In the genomic region with DNA sequence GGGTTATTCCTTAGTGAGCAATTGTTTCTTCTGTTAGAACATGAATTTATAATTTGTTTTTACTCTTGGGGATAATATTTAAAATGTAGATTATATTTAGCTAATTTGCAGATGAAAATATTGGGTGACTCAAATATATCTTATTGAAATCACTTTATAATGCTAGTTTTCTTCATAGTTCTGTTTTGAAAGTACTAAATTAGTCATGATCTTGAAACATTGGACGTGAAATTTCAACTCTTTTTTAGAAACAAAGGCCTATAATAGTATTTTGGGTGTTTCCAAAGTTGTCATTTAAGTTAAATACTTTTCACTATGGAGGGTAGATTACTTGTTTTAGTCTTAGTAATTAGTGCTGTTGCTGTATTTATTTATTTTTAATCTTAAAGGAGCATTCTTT, we compare ENCODE assay signal across 31 cellular contexts.
"Had no signal": no experiment of that assay in that cellular context is flagged by ENCODE, and none has a peak within 500 bp of the region (broad histone marks: within the 10 kb centered on the region; RNA-seq: fewer than 3 reads in every experiment).

No MANE protein-coding gene starts in this region.

- H3K27ac ChIP-seq: Peyer's patch, SJSA1, VCaP had no signal

- H3K4me3 ChIP-seq: Peyer's patch, SJSA1 had no signal

- H3K9me3 ChIP-seq: Peyer's patch, SJSA1, SK-N-SH had no signal

- H3K27me3 Mint-ChIP-seq: activated CD4-positive, alpha-beta memory T cell treated with anti-CD3 and anti-CD28 coated beads, Interleukin-2, amount 10 ng/mL, durations not matched to agents 7 days and 5 days; activated CD8-positive, alpha-beta memory T cell treated with anti-CD3 and anti-CD28 coated beads, Interleukin-2, amount 10 ng/mL, durations not matched to agents 7 days and 5 days; activated naive CD4-positive, alpha-beta T cell treated with anti-CD3 and anti-CD28 coated beads, Interleukin-2, amount 10 ng/mL, durations not matched to agents 7 days and 5 days; activated naive CD8-positive, alpha-beta T cell; activated naive CD8-positive, alpha-beta T cell treated with anti-CD3 and anti-CD28 coated beads, Interleukin-2, amount 50 U/mL, for 24 hours; brain had no signal

- H3K4me3 Mint-ChIP-seq: activated CD4-positive, alpha-beta memory T cell treated with anti-CD3 and anti-CD28 coated beads, Interleukin-2, amount 10 ng/mL, durations not matched to agents 7 days and 5 days; activated CD8-positive, alpha-beta memory T cell treated with anti-CD3 and anti-CD28 coated beads, Interleukin-2, amount 10 ng/mL, durations not matched to agents 7 days and 5 days; activated naive CD4-positive, alpha-beta T cell treated with anti-CD3 and anti-CD28 coated beads, Interleukin-2, amount 10 ng/mL, durations not matched to agents 7 days and 5 days; activated naive CD8-positive, alpha-beta T cell; activated naive CD8-positive, alpha-beta T cell treated with anti-CD3 and anti-CD28 coated beads, Interleukin-2, amount 50 U/mL, for 24 hours; brain; T-helper 1 cell treated with Interleukin-12 subunit alpha and Interleukin-12 subunit beta and Interleukin-4 antibody, amounts not matched to agents 30 μg/mL and 1 μg/mL, for 36 hours; T-helper 2 cell treated with Interferon-gamma antibody and Interleukin-4, amounts not matched to agents 5 μg/mL and 100 μg/mL, for 36 hours had no signal

- H3K27me3 ChIP-seq: Peyer's patch, SJSA1 had no signal

- H3K27ac Mint-ChIP-seq: activated CD4-positive, alpha-beta memory T cell treated with anti-CD3 and anti-CD28 coated beads, Interleukin-2, amount 10 ng/mL, durations not matched to agents 7 days and 5 days; activated CD8-positive, alpha-beta memory T cell treated with anti-CD3 and anti-CD28 coated beads, Interleukin-2, amount 10 ng/mL, durations not matched to agents 7 days and 5 days; activated naive CD4-positive, alpha-beta T cell treated with anti-CD3 and anti-CD28 coated beads, Interleukin-2, amount 10 ng/mL, durations not matched to agents 7 days and 5 days; activated naive CD8-positive, alpha-beta T cell; activated naive CD8-positive, alpha-beta T cell treated with anti-CD3 and anti-CD28 coated beads, Interleukin-2, amount 50 U/mL, for 24 hours; T-helper 1 cell treated with Interleukin-12 subunit alpha and Interleukin-12 subunit beta and Interleukin-4 antibody, amounts not matched to agents 30 μg/mL and 1 μg/mL, for 36 hours; T-helper 2 cell treated with Interferon-gamma antibody and Interleukin-4, amounts not matched to agents 5 μg/mL and 100 μg/mL, for 36 hours had no signal

- ATAC-seq: activated CD8-positive, alpha-beta memory T cell treated with anti-CD3 and anti-CD28 coated beads, Interleukin-2, amount 10 ng/mL, durations not matched to agents 7 days and 5 days; activated naive CD8-positive, alpha-beta T cell treated with anti-CD3 and anti-CD28 coated beads, Interleukin-2, amount 50 U/mL, for 24 hours; PC-3 had no signal

- FAIRE-seq: bronchial epithelial cell had no signal

- DNase-seq: activated CD4-positive, alpha-beta memory T cell treated with anti-CD3 and anti-CD28 coated beads, Interleukin-2, amount 10 ng/mL, durations not matched to agents 7 days and 5 days; activated CD4-positive, alpha-beta T cell treated with anti-CD3 and anti-CD28 coated beads for 1 hour; activated CD4-positive, alpha-beta T cell treated with anti-CD3 and anti-CD28 coated beads for 48 hours; activated CD4-positive, CD25-positive, alpha-beta regulatory T cell; activated CD8-positive, alpha-beta memory T cell treated with anti-CD3 and anti-CD28 coated beads for 24 hours; activated CD8-positive, alpha-beta memory T cell treated with anti-CD3 and anti-CD28 coated beads, Interleukin-2, amount 10 ng/mL, durations not matched to agents 7 days and 5 days; activated CD8-positive, alpha-beta memory T cell treated with anti-CD3 and anti-CD28 coated beads, Interleukin-2, amount 50 U/mL, for 48 hours; activated effector memory CD4-positive, alpha-beta T cell treated with Interleukin-2 at 50 U/mL for 16 hours; activated naive CD4-positive, alpha-beta T cell treated with anti-CD3 and anti-CD28 coated beads, Interleukin-2, amount 10 ng/mL, durations not matched to agents 7 days and 5 days; activated naive CD8-positive, alpha-beta T cell treated with anti-CD3 and anti-CD28 coated beads, Interleukin-2, amount 50 U/mL, for 24 hours; anterior cingulate cortex; caudate nucleus; Karpas-422; NCI-H1105; NCI-H1417 treated with DMSO at 0.1 percent for 48 hours; NCI-H187 treated with DMSO at 0.1 percent for 48 hours; NCI-H2081; NCI-H345; NCI-H524 treated with DMSO at 0.1 percent for 48 hours; PC-3; Peyer's patch; RPMI8226; SHP77 treated with DMSO at 0.1 percent for 48 hours; SK-N-SH had no signal

- H3K4me1 Mint-ChIP-seq: activated naive CD4-positive, alpha-beta T cell treated with anti-CD3 and anti-CD28 coated beads, Interleukin-2, amount 10 ng/mL, durations not matched to agents 7 days and 5 days; activated naive CD8-positive, alpha-beta T cell treated with anti-CD3 and anti-CD28 coated beads, Interleukin-2, amount 50 U/mL, for 24 hours; brain had no signal

- H3K4me1 ChIP-seq: Peyer's patch, SJSA1 had no signal

- H3K9me3 Mint-ChIP-seq: activated naive CD8-positive, alpha-beta T cell treated with anti-CD3 and anti-CD28 coated beads, Interleukin-2, amount 50 U/mL, for 24 hours; brain had no signal
